Comparison of ENCODE assay signal across 8 cellular contexts in genomic region chr6:156383059-156383458, GRCh38.
"Had no signal": no experiment of that assay in that cellular context is flagged by ENCODE, and none has a peak within 500 bp of the region (broad histone marks: within the 10 kb centered on the region; RNA-seq: fewer than 3 reads in every experiment).

No MANE protein-coding gene starts in this region.

- H3K27ac ChIP-seq: HL-60, KMS-11 had no signal

- H3K27ac Mint-ChIP-seq: IgD-negative memory B cell had no signal

- H3K4me3 Mint-ChIP-seq: IgD-negative memory B cell had no signal

- FAIRE-seq: HepG2, K562 had no signal

- H3K4me3 ChIP-seq: K562 had no signal

- ATAC-seq: HepG2, K562 had no signal

- DNase-seq: IMR-90, KBM-7, KG1 had no signal
